Comparison of ENCODE assay signal across 11 cellular contexts in the genomic region with DNA sequence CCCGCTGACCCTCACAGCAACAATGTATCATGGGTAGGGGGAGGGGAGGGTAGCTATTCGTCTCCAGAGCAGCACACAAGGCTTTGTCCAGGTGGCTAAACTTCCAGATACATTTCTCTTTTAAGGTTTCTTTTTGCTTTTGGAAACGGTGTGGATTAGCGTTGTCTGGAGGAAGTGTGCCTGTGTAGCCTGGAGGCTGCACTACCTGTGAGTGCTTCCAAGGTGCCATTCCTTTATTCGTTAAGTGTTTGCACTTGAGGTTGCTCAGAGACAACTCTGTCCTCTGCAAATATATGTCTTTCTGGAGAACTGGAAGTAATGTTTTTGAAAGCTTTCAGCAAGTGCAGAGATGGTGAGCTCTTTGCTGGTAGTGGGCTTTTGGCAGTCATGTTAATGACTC. TPM values are rescaled to one million over a fixed set of nuclear protein-coding genes. Genes with fewer than 3 reads are reported as not detected.
"Had no signal": no experiment of that assay in that cellular context is flagged by ENCODE, and none has a peak within 500 bp of the region (broad histone marks: within the 10 kb centered on the region; RNA-seq: fewer than 3 reads in every experiment).

No MANE protein-coding gene starts in this region.

RNA-seq across cellular contexts. Expression of a gene that starts 53.1 kb away (rescaled TPM):
- total RNA-seq: OCI-LY7, PC-3, PC-9, Peyer's patch, Right ventricle myocardium inferior, Right ventricle myocardium superior, RPMI7951, SJCRH30, SJSA1, SK-MEL-5 had no signal
- polyA plus RNA-seq: SK-N-SH had no signal
